Comparison of ENCODE assay signal across 26 cellular contexts in genomic region chr2:132460781-132461180, GRCh38. TPM values are rescaled to one million over a fixed set of nuclear protein-coding genes. Genes with fewer than 3 reads are reported as not detected.
"Had no signal": no experiment of that assay in that cellular context is flagged by ENCODE, and none has a peak within 500 bp of the region (broad histone marks: within the 10 kb centered on the region; RNA-seq: fewer than 3 reads in every experiment).

No MANE protein-coding gene starts in this region.

- ATAC-seq: activated CD8-positive, alpha-beta T cell treated with anti-CD3 and anti-CD28 coated beads for 36 hours; activated T-cell treated with anti-CD3 and anti-CD28 coated beads, Interleukin-2, amount 50 U/mL, for 4 hours; activated T-helper 17 cell treated with anti-CD3 and anti-CD28 coated beads, Interleukin-2, amount 50 U/mL, for 72 hours; gastroesophageal sphincter; left colon; naive thymus-derived CD8-positive, alpha-beta T cell; psoas muscle had no signal

- FAIRE-seq: keratinocyte had no signal

- H3K4me1 Mint-ChIP-seq: activated B cell treated with CpG ODN at 0.5 μM for 24 hours; activated T-helper 17 cell treated with anti-CD3 and anti-CD28 coated beads, Interleukin-2, amount 50 U/mL, for 72 hours; naive thymus-derived CD8-positive, alpha-beta T cell; neural crest cell had no signal

- H3K9ac ChIP-seq: parathyroid adenoma had no signal

- H3K9me3 ChIP-seq: colonic mucosa, psoas muscle had no signal

- H2AFZ ChIP-seq: parathyroid adenoma had no signal

- H3K4me1 ChIP-seq: colonic mucosa, gastroesophageal sphincter, parathyroid adenoma, psoas muscle, suprapubic skin, tibial artery had no signal

- H3K4me3 ChIP-seq: colonic mucosa, gastroesophageal sphincter, psoas muscle, suprapubic skin, tibial artery had no signal

- H3K4me3 Mint-ChIP-seq: activated B cell treated with CpG ODN at 0.5 μM for 24 hours; activated CD8-positive, alpha-beta T cell treated with anti-CD3 and anti-CD28 coated beads for 36 hours; activated T-cell treated with anti-CD3 and anti-CD28 coated beads, Interleukin-2, amount 50 U/mL, for 4 hours; activated T-helper 17 cell treated with anti-CD3 and anti-CD28 coated beads, Interleukin-2, amount 50 U/mL, for 72 hours; naive thymus-derived CD8-positive, alpha-beta T cell; neural crest cell; T-helper 2 cell treated with Interferon-gamma antibody and Interleukin-4, amounts not matched to agents 5 μg/mL and 100 μg/mL, for 36 hours had no signal

- H3K27ac Mint-ChIP-seq: activated B cell treated with CpG ODN at 0.5 μM for 24 hours; activated CD8-positive, alpha-beta T cell treated with anti-CD3 and anti-CD28 coated beads for 36 hours; activated T-helper 17 cell treated with anti-CD3 and anti-CD28 coated beads, Interleukin-2, amount 50 U/mL, for 72 hours; naive thymus-derived CD8-positive, alpha-beta T cell; T-helper 2 cell treated with Interferon-gamma antibody and Interleukin-4, amounts not matched to agents 5 μg/mL and 100 μg/mL, for 36 hours had no signal

- H3K79me2 ChIP-seq: parathyroid adenoma had no signal

- DNase-seq: activated B cell treated with CpG ODN at 0.5 μM for 24 hours; activated CD4-positive, alpha-beta T cell treated with anti-CD3 and anti-CD28 coated beads, Interleukin-2, amount 50 U/mL, for 1 hour; activated CD8-positive, alpha-beta T cell treated with anti-CD3 and anti-CD28 coated beads for 36 hours; activated gamma-delta T cell treated with Interleukin-2 at 50 U/mL for 16 hours; activated naive CD4-positive, alpha-beta T cell treated with anti-CD3 and anti-CD28 coated beads, Interleukin-2, amount 50 U/mL, for 16 hours; activated T-cell treated with anti-CD3 and anti-CD28 coated beads, Interleukin-2, amount 50 U/mL, for 4 hours; amniotic stem cell; cerebellar nuclear complex; colonic mucosa; effector memory CD4-positive, alpha-beta T cell; hippocampal formation; left colon; naive thymus-derived CD8-positive, alpha-beta T cell; nucleus accumbens; psoas muscle; stimulated activated CD4-positive, alpha-beta T cell treated with anti-CD3 and anti-CD28 coated beads, Interleukin-15, amount 100 ng/mL, for 24 hours; stimulated activated naive CD4-positive, alpha-beta T cell; tibial artery had no signal

- H3K27me3 ChIP-seq: colonic mucosa, gastroesophageal sphincter, tibial artery had no signal

- H3K27ac ChIP-seq: colonic mucosa, gastroesophageal sphincter, parathyroid adenoma, psoas muscle, suprapubic skin, tibial artery had no signal

- H3K27me3 Mint-ChIP-seq: activated B cell treated with CpG ODN at 0.5 μM for 24 hours had no signal

- H3K36me3 ChIP-seq: colonic mucosa, gastroesophageal sphincter, suprapubic skin, tibial artery had no signal

RNA-seq across cellular contexts. Expression of gene GPR39, which starts 44.2 kb away (rescaled TPM):
- total RNA-seq: activated B cell treated with CpG ODN at 0.5 μM for 24 hours; activated CD8-positive, alpha-beta T cell treated with anti-CD3 and anti-CD28 coated beads for 36 hours; activated T-cell treated with anti-CD3 and anti-CD28 coated beads, Interleukin-2, amount 50 U/mL, for 4 hours; activated T-helper 17 cell treated with anti-CD3 and anti-CD28 coated beads, Interleukin-2, amount 50 U/mL, for 72 hours; dermis microvascular lymphatic vessel endothelial cell; naive thymus-derived CD8-positive, alpha-beta T cell; psoas muscle had no signal
- polyA plus RNA-seq: naive thymus-derived CD8-positive, alpha-beta T cell had no signal
